In the genomic region with DNA sequence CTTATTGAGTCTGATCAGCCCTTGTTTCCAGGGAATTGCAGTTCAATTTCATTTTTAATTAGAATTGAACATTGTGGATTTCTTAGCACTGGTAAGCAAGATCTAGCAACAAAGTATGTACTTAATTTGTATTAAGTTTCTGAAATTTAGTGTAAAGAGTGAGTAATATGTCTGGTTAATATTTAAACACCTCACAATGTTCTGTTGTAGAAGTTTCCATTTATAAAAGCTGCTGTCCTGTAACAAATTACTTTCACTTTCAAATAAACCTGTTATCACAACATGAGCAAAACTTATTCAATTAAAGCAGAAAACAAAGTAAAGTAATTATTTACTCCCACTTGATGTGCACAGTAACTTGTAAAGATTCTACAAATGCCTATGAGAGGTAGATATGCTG, we compare ENCODE assay signal across 13 cellular contexts.
A peak's percentile ranks its signal among the peaks of the same experiment; 100 is the strongest.
DNase-seq lines count a peak whose midpoint lies in the region; ATAC-seq, FAIRE-seq and TF ChIP-seq lines count a peak whose summit lies in the region.
"Had no signal": no experiment of that assay in that cellular context is flagged by ENCODE, and none has a peak within 500 bp of the region (broad histone marks: within the 10 kb centered on the region; RNA-seq: fewer than 3 reads in every experiment).

No MANE protein-coding gene starts in this region.

- H2BK120ac ChIP-seq in neuronal stem cell (ENCODE audit: low read depth, low read length), result no peak overlapping the region

- TF ChIP-seq EP300 in SK-N-SH (IDR thresholded peaks at IDR 0.05; ENCODE audit: borderline replicate concordance in 1 of 2, low read depth in 1 of 2, low read length in 1 of 2), result no peak
- TF ChIP-seq EP300 in GM12878 (IDR thresholded peaks at IDR 0.05; ENCODE audit: borderline replicate concordance in 1 of 2, control insufficient read depth in 1 of 2, low read depth in 2 of 2, low read length in 2 of 2), result 0 out of 4 replicates have a peak, but pooled peaks of 1 of the 2 experiments have one; percentile 32

- no peak for TF ChIP-seq POLR2A in GM12878 (IDR thresholded peaks at IDR 0.05; ENCODE audit: low read depth, low read length)

- H2BK5ac ChIP-seq in neuronal stem cell (ENCODE audit: low read length), result no peak overlapping the region

- H3K9ac ChIP-seq in SK-N-SH (no peak overlapping the region), GM12878 (ENCODE audit: control insufficient read depth, insufficient read depth, low read length) (no peak overlapping the region), neuronal stem cell (ENCODE audit: low read depth, low read length, poor library complexity) (no peak overlapping the region)

- H3K9me3 ChIP-seq in SK-N-SH (no peaks in the 10 kb centered on the region; the same call in 1 of the 2 replicates), GM12878 (replicated peaks; ENCODE audit: control insufficient read depth, insufficient read depth, low read length) (no peaks in the 10 kb centered on the region), small intestine (ENCODE audit: control insufficient read depth, low read depth) (no peaks in the 10 kb centered on the region), neuronal stem cell (replicated peaks in 1 of 2; ENCODE audit: control insufficient read depth in 2 of 2, insufficient read depth in 1 of 2, low read depth in 1 of 2, low read length in 2 of 2) (no peaks in the 10 kb centered on the region)
- H3K9me3 ChIP-seq: transverse colon had no signal

- H4K20me1 ChIP-seq in SK-N-SH (ENCODE audit: insufficient read depth) (no peaks in the 10 kb centered on the region), GM12878 (ENCODE audit: control insufficient read depth, insufficient read depth) (no peaks in the 10 kb centered on the region)

- DNase-seq in SK-N-SH (no peak), GM12878 (ENCODE audit: low read depth, low spot score) (no peak), small intestine (peak; percentile 41), neuronal stem cell (ENCODE audit: low spot score) (no peak)
- DNase-seq: activated CD4-positive, alpha-beta memory T cell treated with anti-CD3 and anti-CD28 coated beads, Interleukin-2, amount 10 ng/mL, durations not matched to agents 7 days and 5 days; DMS 273 treated with DMSO at 0.1 percent for 48 hours; T-helper 2 cell; transverse colon had no signal

- ATAC-seq in SK-N-SH treated with all-trans-retinoic acid at 6 μM for 48 hours (no peak), HG03135 (IDR thresholded peaks at IDR 0.05; ENCODE audit: unreplicated experiment) (peak; percentile 73), GM12878 (peak; percentile 88), HG02840 (IDR thresholded peaks at IDR 0.05; ENCODE audit: low FRiP score, unreplicated experiment) (no peak), HG03460 (IDR thresholded peaks at IDR 0.05; ENCODE audit: unreplicated experiment) (no peak)

- H3K79me2 ChIP-seq in SK-N-SH (ENCODE audit: insufficient read depth), result no peaks in the 10 kb centered on the region
- no peaks in the 10 kb centered on the region for H3K79me2 ChIP-seq in GM12878 (ENCODE audit: control insufficient read depth, insufficient read depth, low read length)

- RAD21 ChIA-PET in GM12878 (lab: Charles Lee; ENCODE audit: unreplicated experiment), result interaction anchor here (0.8 to 4.0 kb wide), 15 partner anchors 9 to 49 kb away, joined by 3 to 41 read pairs (median 5); no protein-coding TSS in a partner anchor

- peaks cover 4 to 19% of the 10 kb centered on the region in 2 experiments; a peak in 3 of 4 replicates for H3K4me1 ChIP-seq in SK-N-SH (ENCODE audit: control insufficient read depth in 1 of 2, insufficient read depth in 2 of 2, low read depth in 1 of 2, low read length in 1 of 2)
- H3K4me1 ChIP-seq in GM12878 (ENCODE audit: control insufficient read depth, insufficient read depth, low read length), result no peaks in the 10 kb centered on the region
- no peaks in the 10 kb centered on the region for H3K4me1 ChIP-seq in small intestine (ENCODE audit: control insufficient read depth in 2 of 2, insufficient read depth in 1 of 2, low read depth in 1 of 2, low read length in 1 of 2)
- no peaks in the 10 kb centered on the region for H3K4me1 ChIP-seq in neuronal stem cell (ENCODE audit: control insufficient read depth in 2 of 2, insufficient read depth in 1 of 2, low read depth in 1 of 2, low read length in 2 of 2)

- H2AFZ ChIP-seq in SK-N-SH (ENCODE audit: low read depth), result peak overlapping the region; percentile 41; the same call in 1 of the 2 replicates
- no peak overlapping the region for H2AFZ ChIP-seq in GM12878 (ENCODE audit: control insufficient read depth, low read depth, low read length)
- no peak overlapping the region for H2AFZ ChIP-seq in neuronal stem cell (ENCODE audit: low read length)

- no peak overlapping the region for H3K14ac ChIP-seq in neuronal stem cell (ENCODE audit: low read length)

- no peaks in the 10 kb centered on the region for H3K27me3 ChIP-seq in SK-N-SH (ENCODE audit: insufficient read depth)
- no peaks in the 10 kb centered on the region for H3K27me3 ChIP-seq in GM12878 (replicated peaks in 1 of 2; ENCODE audit: control insufficient read depth in 2 of 2, insufficient read depth in 2 of 2, low read length in 1 of 2)
- no peaks in the 10 kb centered on the region for H3K27me3 ChIP-seq in small intestine (ENCODE audit: control insufficient read depth in 2 of 2, insufficient read depth in 2 of 2, low read length in 2 of 2)
- no peaks in the 10 kb centered on the region for H3K27me3 ChIP-seq in neuronal stem cell (ENCODE audit: control insufficient read depth in 3 of 3, insufficient read depth in 3 of 3, low read depth in 1 of 3, low read length in 3 of 3)
- H3K27me3 ChIP-seq: transverse colon had no signal

- H2BK15ac ChIP-seq in neuronal stem cell (ENCODE audit: low read length), result no peak overlapping the region

- TF ChIP-seq RAD21 in SK-N-SH (IDR thresholded peaks at IDR 0.05; ENCODE audit: low read length) (no peak), GM12878 (IDR thresholded peaks at IDR 0.05; ENCODE audit: insufficient read depth, low read depth, low read length) (no peak)

- in situ Hi-C loops in GM12878 (cut with MboI), result no loop called here

- SMC1A ChIA-PET in GM12878 (lab: Charles Lee; ENCODE audit: uncharacterized antibody, unreplicated experiment), result interaction anchor here (0.7 to 4.0 kb wide), 18 partner anchors 8 to 178 kb away, joined by 3 to 34 read pairs (median 4); no protein-coding TSS in a partner anchor

- POLR2A ChIA-PET in SK-N-SH (lab: Yijun Ruan, JAX) (no interaction called here), GM12878 (lab: Charles Lee) (interaction anchor here (0.9 to 1.0 kb wide), 3 partner anchors 9 to 33 kb away, joined by 5 to 8 read pairs (median 6); no protein-coding TSS in a partner anchor)

- CTCF ChIA-PET in SK-N-SH (lab: Yijun Ruan, JAX) (no interaction called here), GM12878 (lab: Yijun Ruan, JAX) (interaction anchor here (1.0 to 1.4 kb wide), 3 partner anchors 20 to 49 kb away, joined by 3 to 4 read pairs (median 4); no protein-coding TSS in a partner anchor)

- FAIRE-seq in GM12878 (lab: Jason Lieb, UNC) (no peak), small intestine (lab: Jason Lieb, UNC) (peak; percentile 72)

- no peaks in the 10 kb centered on the region for H3K9me2 ChIP-seq in SK-N-SH

- BruUV-seq in GM12878 (replicated peaks; lab: Mats Ljungman, UMichigan), result no TSS peak

- H3K36me3 ChIP-seq in SK-N-SH (replicated peaks in 1 of 2; ENCODE audit: control insufficient read depth in 1 of 2, insufficient read depth in 2 of 2, low read length in 1 of 2) (no peaks in the 10 kb centered on the region), GM12878 (ENCODE audit: control insufficient read depth in 2 of 2, insufficient read depth in 2 of 2, low read length in 1 of 2) (no peaks in the 10 kb centered on the region), small intestine (ENCODE audit: control insufficient read depth in 2 of 2, insufficient read depth in 2 of 2, low read length in 2 of 2) (no peaks in the 10 kb centered on the region), neuronal stem cell (replicated peaks in 1 of 2; ENCODE audit: control insufficient read depth in 2 of 2, insufficient read depth in 2 of 2, low read length in 2 of 2) (no peaks in the 10 kb centered on the region)
- H3K36me3 ChIP-seq: transverse colon had no signal

- peaks cover 2% of the 10 kb centered on the region for H3F3A ChIP-seq in SK-N-SH (replicated peaks; ENCODE audit: insufficient read depth)

- no peak overlapping the region for H2AK5ac ChIP-seq in neuronal stem cell (ENCODE audit: low read depth, low read length)

- no peak overlapping the region for H2BK12ac ChIP-seq in neuronal stem cell (ENCODE audit: low read length)

- no peak overlapping the region for H3K4ac ChIP-seq in neuronal stem cell (ENCODE audit: low read length)

- no peaks in the 10 kb centered on the region for H3K79me1 ChIP-seq in neuronal stem cell (ENCODE audit: low read depth, low read length)

- H4K8ac ChIP-seq in neuronal stem cell (ENCODE audit: low read depth, low read length), result no peak overlapping the region

- no peak overlapping the region for H4K91ac ChIP-seq in neuronal stem cell (ENCODE audit: low read depth, low read length, poor library complexity)

- TF ChIP-seq CTCF in SK-N-SH (IDR thresholded peaks at IDR 0.05) (no peak), GM12878 (IDR thresholded peaks at IDR 0.05 in 2 of 3, conservative IDR thresholded peaks at IDR 0.05 in 1 of 3; ENCODE audit: control insufficient read depth in 2 of 3, extremely low read depth in 1 of 3, insufficient read depth in 1 of 3, low read depth in 3 of 3, low read length in 3 of 3) (no peak)

- H3K4me3 ChIP-seq in SK-N-SH (ENCODE audit: low read depth in 2 of 2, low read length in 1 of 2) (peak overlapping the region in 1 of 2 experiments; percentile 5; a peak in 1 of 4 replicates), GM12878 (no peak overlapping the region), small intestine (ENCODE audit: low read depth in 1 of 2, low read length in 2 of 2) (no peak overlapping the region), neuronal stem cell (ENCODE audit: low read length in 2 of 2) (no peak overlapping the region)
- H3K4me3 ChIP-seq: skin epidermis, transverse colon had no signal

- H3K23ac ChIP-seq in neuronal stem cell (ENCODE audit: low read depth, low read length, poor library complexity), result no peak overlapping the region

- H3K4me2 ChIP-seq in SK-N-SH (peak overlapping the region; percentile 5; the same call in 1 of the 2 replicates), GM12878 (ENCODE audit: control insufficient read depth, insufficient read depth) (no peak overlapping the region), neuronal stem cell (ENCODE audit: insufficient read depth, low read length, poor library complexity, severe bottlenecking) (no peak overlapping the region)

- H3K27ac ChIP-seq in SK-N-SH (ENCODE audit: low read depth in 2 of 2, low read length in 1 of 2) (peak overlapping the region in 1 of 2 experiments; percentile 55; a peak in 2 of 4 replicates), GM12878 (ENCODE audit: control insufficient read depth, insufficient read depth) (no peak overlapping the region), small intestine (ENCODE audit: low read depth in 1 of 2, low read length in 1 of 2) (no peak overlapping the region), neuronal stem cell (replicated peaks; ENCODE audit: low read length) (no peak overlapping the region)
- H3K27ac ChIP-seq: skin epidermis, transverse colon had no signal

- H3K18ac ChIP-seq in neuronal stem cell (ENCODE audit: low read length), result no peak overlapping the region

- intact Hi-C loops in GM12878 (cut with micrococcal nuclease; ENCODE audit: unreplicated experiment), result no loop called here

TF ChIP-seq in SK-N-SH treated with all-trans-retinoic acid at 6 μM for 48 hours, 23 proteins besides CTCF, POLR2A, EP300 and RAD21 (continues in another document):
- TF ChIP-seq CSDC2 (CRISPR knock-in tag; IDR thresholded peaks at IDR 0.05), result no peak

Comparison
In these comparisons a context has a peak if more than half of its experiments do, and no peak if none do; other contexts are left out.
1. ATAC-seq: peak in HG03135 (single experiment) and GM12878 (single experiment); none in SK-N-SH treated with all-trans-retinoic acid at 6 μM for 48 hours (single experiment), HG02840 (single experiment) and HG03460 (single experiment).